ENCODE assay signal across 18 cellular contexts in the genomic region with DNA sequence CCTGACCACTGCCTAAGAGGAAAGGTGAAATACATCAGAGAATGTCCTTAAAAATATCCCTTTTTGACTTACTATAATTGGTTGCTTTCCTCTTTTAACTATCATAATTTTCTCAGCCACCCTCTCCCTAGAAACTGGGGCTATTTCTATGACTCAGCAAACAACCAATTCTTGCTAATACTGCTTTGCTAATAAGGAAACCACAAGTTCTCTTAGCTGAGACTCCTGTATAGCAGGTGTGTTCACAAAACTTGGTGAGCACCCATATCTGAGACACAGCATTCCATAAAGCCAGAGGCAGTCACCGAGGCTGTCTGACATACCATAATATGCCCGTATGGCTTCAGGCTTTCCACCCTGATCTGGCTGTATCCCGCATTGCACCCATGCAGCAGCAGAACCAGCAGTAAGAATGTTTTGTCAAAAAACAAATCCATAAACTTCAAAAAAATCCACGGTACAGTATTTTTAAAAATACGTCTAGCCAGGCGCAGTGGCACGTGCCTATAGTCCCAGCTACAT.
DNase-seq lines count a peak whose midpoint lies in the region; ATAC-seq and TF ChIP-seq lines count a peak whose summit lies in the region.
"Had no signal": no experiment of that assay in that cellular context is flagged by ENCODE, and none has a peak within 500 bp of the region (broad histone marks: within the 10 kb centered on the region; RNA-seq: fewer than 3 reads in every experiment).

No MANE protein-coding gene starts in this region.

- H3K4me3 ChIP-seq in endodermal cell (ENCODE audit: low read length) (no peak overlapping the region), body of pancreas (no peak overlapping the region), tibial artery (no peak overlapping the region)
- H3K4me3 ChIP-seq: ascending aorta, stomach had no signal

- TF ChIP-seq POLR2A in body of pancreas (IDR thresholded peaks at IDR 0.05) = no peak

- peaks cover 75% of the 10 kb centered on the region for H3K36me3 ChIP-seq in endodermal cell (ENCODE audit: control insufficient read depth, insufficient read depth, low read length)
- no peaks in the 10 kb centered on the region for H3K36me3 ChIP-seq in body of pancreas (replicated peaks in 1 of 2; ENCODE audit: insufficient read depth in 1 of 2, low read depth in 2 of 2)
- H3K36me3 ChIP-seq in tibial artery = no peaks in the 10 kb centered on the region
- H3K36me3 ChIP-seq: ascending aorta, stomach had no signal

- H3K4me1 Mint-ChIP-seq in endodermal cell = peaks cover 57% of the 10 kb centered on the region

- 77 to 82% methylated on average over 6 to 7 of the region's 7 CpGs for WGBS in endodermal cell (ENCODE audit: insufficient coverage in 1 of 2, insufficient read length in 1 of 2), 2 experiments
- 56 to 68% methylated on average over 7 of the region's 7 CpGs for WGBS in body of pancreas, 2 donors

- ATAC-seq in GM18520 (IDR thresholded peaks at IDR 0.05; ENCODE audit: unreplicated experiment) (peak; percentile 82), GM21717 (IDR thresholded peaks at IDR 0.05; ENCODE audit: unreplicated experiment) (peak; percentile 96), HG03135 (IDR thresholded peaks at IDR 0.05; ENCODE audit: unreplicated experiment) (peak; percentile 71), body of pancreas (no peak)
- ATAC-seq: activated T-cell treated with anti-CD3 and anti-CD28 coated beads, Interleukin-2, amount 50 U/mL, for 72 hours had no signal

- no peak overlapping the region for H3K4me3 Mint-ChIP-seq in endodermal cell
- H3K4me3 Mint-ChIP-seq: activated T-cell treated with anti-CD3 and anti-CD28 coated beads, Interleukin-2, amount 50 U/mL, for 72 hours; B cell had no signal

- no peaks in the 10 kb centered on the region for H3K27me3 Mint-ChIP-seq in endodermal cell (ENCODE audit: insufficient read depth)
- H3K27me3 Mint-ChIP-seq: B cell had no signal

- H3K27me3 ChIP-seq in endodermal cell (ENCODE audit: control insufficient read depth, insufficient read depth, low read length, poor library complexity, severe bottlenecking) = no peaks in the 10 kb centered on the region
- no peaks in the 10 kb centered on the region for H3K27me3 ChIP-seq in body of pancreas
- peaks cover 0 to 27% of the 10 kb centered on the region in 2 donors for H3K27me3 ChIP-seq in tibial artery
- H3K27me3 ChIP-seq: ascending aorta had no signal

- peak overlapping the region; percentile 25 for H3K27ac Mint-ChIP-seq in endodermal cell
- H3K27ac Mint-ChIP-seq: activated T-cell treated with anti-CD3 and anti-CD28 coated beads, Interleukin-2, amount 50 U/mL, for 72 hours; B cell had no signal

- no peaks in the 10 kb centered on the region for H3K9me3 Mint-ChIP-seq in endodermal cell
- H3K9me3 Mint-ChIP-seq: activated T-cell treated with anti-CD3 and anti-CD28 coated beads, Interleukin-2, amount 50 U/mL, for 72 hours had no signal

- H3K4me1 ChIP-seq in endodermal cell (ENCODE audit: control insufficient read depth, insufficient read depth, low read length) (peaks cover 15% of the 10 kb centered on the region), body of pancreas (no peaks in the 10 kb centered on the region), tibial artery (no peaks in the 10 kb centered on the region)
- H3K4me1 ChIP-seq: ascending aorta, stomach had no signal

- H3K36me3 Mint-ChIP-seq in endodermal cell (ENCODE audit: low read depth) = peaks cover 26% of the 10 kb centered on the region

- intact Hi-C loops in body of pancreas (cut with DNase I) (no loop called here), tibial artery (cut with DNase I; ENCODE audit: low total_unique reads) (no loop called here)

- H3K27ac ChIP-seq in endodermal cell (ENCODE audit: low read depth, low read length) (no peak overlapping the region), body of pancreas (no peak overlapping the region), tibial artery (no peak overlapping the region)
- H3K27ac ChIP-seq: ascending aorta, stomach had no signal

- H3K9me3 ChIP-seq in endodermal cell (ENCODE audit: control insufficient read depth, low read length) = no peaks in the 10 kb centered on the region
- no peaks in the 10 kb centered on the region for H3K9me3 ChIP-seq in body of pancreas
- no peaks in the 10 kb centered on the region for H3K9me3 ChIP-seq in tibial artery
- H3K9me3 ChIP-seq: ascending aorta, stomach had no signal

- no peak for DNase-seq in endodermal cell
- no peak for DNase-seq in body of pancreas
- DNase-seq in tibial artery = no peak
- DNase-seq in stimulated activated CD4-positive, alpha-beta T cell treated with anti-CD3 and anti-CD28 coated beads, Interleukin-2, amount 100 ng/mL, for 24 hours = no peak
- no peak for DNase-seq in GM20000 (ENCODE audit: low spot score)
- DNase-seq: activated T-cell treated with anti-CD3 and anti-CD28 coated beads, Interleukin-2, amount 50 U/mL, for 72 hours; DND-41; effector CD8-positive, alpha-beta T cell; KG1; naive B cell; NCI-H2029 treated with DMSO at 0.1 percent for 48 hours; stimulated activated CD4-positive, alpha-beta T cell treated with anti-CD3 and anti-CD28 coated beads, Interleukin-4, amount 100 ng/mL, for 24 hours; stomach had no signal

- H3K9ac ChIP-seq in endodermal cell (ENCODE audit: extremely low read depth, low read length, poor library complexity, severe bottlenecking) = no peak overlapping the region

- no peak for TF ChIP-seq CTCF in endodermal cell (conservative IDR thresholded peaks at IDR 0.05)
- no peak for TF ChIP-seq CTCF in body of pancreas (IDR thresholded peaks at IDR 0.05)
- no peak for TF ChIP-seq CTCF in tibial artery (IDR thresholded peaks at IDR 0.05)
- no peak for TF ChIP-seq CTCF in GM20000 (IDR thresholded peaks at IDR 0.05; ENCODE audit: extremely low read depth, missing control alignments)
